25 cellular contexts compared by ENCODE assay signal in genomic region chr20:46758929-46759669, GRCh38. TPM values are rescaled to one million over a fixed set of nuclear protein-coding genes. Genes with fewer than 3 reads are reported as not detected.
"Had no signal": no experiment of that assay in that cellular context is flagged by ENCODE, and none has a peak within 500 bp of the region (broad histone marks: within the 10 kb centered on the region; RNA-seq: fewer than 3 reads in every experiment).

No MANE protein-coding gene starts in this region.

- H3K27ac Mint-ChIP-seq: activated B cell treated with CpG ODN at 0.5 μM for 24 hours; activated CD4-positive, alpha-beta T cell treated with anti-CD3 and anti-CD28 coated beads for 36 hours; activated naive CD4-positive, alpha-beta T cell treated with anti-CD3 and anti-CD28 coated beads, Interleukin-2, amount 50 U/mL, for 72 hours; activated T-cell treated with anti-CD3 and anti-CD28 coated beads, Interleukin-2, amount 50 U/mL, for 24 hours; activated T-helper 17 cell treated with anti-CD3 and anti-CD28 coated beads, Interleukin-2, amount 50 U/mL, for 72 hours; effector memory CD8-positive, alpha-beta T cell; naive thymus-derived CD4-positive, alpha-beta T cell; neural progenitor cell had no signal

- H3K4me2 ChIP-seq: neural progenitor cell had no signal

- H3K4me3 ChIP-seq: esophagus muscularis mucosa, gastrocnemius medialis, left lung, neural progenitor cell, spleen, testis had no signal

- H3K27ac ChIP-seq: brain microvascular endothelial cell, esophagus muscularis mucosa, gastrocnemius medialis, left lung, neural progenitor cell, spleen, testis had no signal

- DNase-seq: activated B cell treated with CpG ODN at 0.5 μM for 24 hours; activated CD4-positive, alpha-beta T cell treated with anti-CD3 and anti-CD28 coated beads for 36 hours; activated CD4-positive, alpha-beta T cell treated with anti-CD3 and anti-CD28 coated beads, Interleukin-2, amount 50 U/mL, for 4 hours; activated CD8-positive, alpha-beta memory T cell treated with anti-CD3 and anti-CD28 coated beads for 24 hours; activated CD8-positive, alpha-beta memory T cell treated with anti-CD3 and anti-CD28 coated beads, Interleukin-2, amount 50 U/mL, for 4 hours; activated T-cell treated with anti-CD3 and anti-CD28 coated beads, Interleukin-2, amount 50 U/mL, for 24 hours; aorta; brain microvascular endothelial cell; central memory CD4-positive, alpha-beta T cell; effector memory CD8-positive, alpha-beta T cell; gastrocnemius medialis; hippocampal formation; kidney glomerular epithelial cell; left lung; naive thymus-derived CD4-positive, alpha-beta T cell; retina; spleen; stimulated activated CD4-positive, alpha-beta T cell treated with anti-CD3 and anti-CD28 coated beads, Interleukin-4, amount 100 ng/mL, for 1 hour; stimulated activated naive CD4-positive, alpha-beta T cell; T1000; testis had no signal

- H3K4me1 Mint-ChIP-seq: activated CD4-positive, alpha-beta T cell treated with anti-CD3 and anti-CD28 coated beads for 36 hours; activated T-helper 17 cell treated with anti-CD3 and anti-CD28 coated beads, Interleukin-2, amount 50 U/mL, for 72 hours had no signal

- H3K36me3 ChIP-seq: brain microvascular endothelial cell, esophagus muscularis mucosa, gastrocnemius medialis, left lung, neural progenitor cell, spleen had no signal

- H3K4me1 ChIP-seq: gastrocnemius medialis, left lung, testis had no signal

- ATAC-seq: activated CD4-positive, alpha-beta T cell treated with anti-CD3 and anti-CD28 coated beads for 36 hours; activated T-helper 17 cell treated with anti-CD3 and anti-CD28 coated beads, Interleukin-2, amount 50 U/mL, for 72 hours; effector memory CD8-positive, alpha-beta T cell; gastrocnemius medialis; left lung; naive thymus-derived CD4-positive, alpha-beta T cell had no signal

- H3K9ac ChIP-seq: neural progenitor cell had no signal

- H3K9me3 ChIP-seq: esophagus muscularis mucosa, gastrocnemius medialis, left lung, spleen, testis had no signal

- H3K9me3 Mint-ChIP-seq: activated B cell treated with CpG ODN at 0.5 μM for 24 hours; activated naive CD4-positive, alpha-beta T cell treated with anti-CD3 and anti-CD28 coated beads, Interleukin-2, amount 50 U/mL, for 72 hours; activated T-cell treated with anti-CD3 and anti-CD28 coated beads, Interleukin-2, amount 50 U/mL, for 24 hours; activated T-helper 17 cell treated with anti-CD3 and anti-CD28 coated beads, Interleukin-2, amount 50 U/mL, for 72 hours; effector memory CD8-positive, alpha-beta T cell; neural progenitor cell had no signal

- H3K27me3 ChIP-seq: brain microvascular endothelial cell, gastrocnemius medialis, neural progenitor cell, testis had no signal

- H3K36me3 Mint-ChIP-seq: activated naive CD4-positive, alpha-beta T cell treated with anti-CD3 and anti-CD28 coated beads, Interleukin-2, amount 50 U/mL, for 72 hours; naive thymus-derived CD4-positive, alpha-beta T cell; neural progenitor cell had no signal

- H3K4me3 Mint-ChIP-seq: activated B cell treated with CpG ODN at 0.5 μM for 24 hours; activated CD4-positive, alpha-beta T cell treated with anti-CD3 and anti-CD28 coated beads for 36 hours; activated T-cell treated with anti-CD3 and anti-CD28 coated beads, Interleukin-2, amount 50 U/mL, for 24 hours; activated T-helper 17 cell treated with anti-CD3 and anti-CD28 coated beads, Interleukin-2, amount 50 U/mL, for 72 hours; effector memory CD8-positive, alpha-beta T cell; naive thymus-derived CD4-positive, alpha-beta T cell; neural progenitor cell had no signal

RNA-seq across cellular contexts. Expression of gene SLC2A10, which starts 49.6 kb away (rescaled TPM):
- total RNA-seq: activated B cell treated with CpG ODN at 0.5 μM for 24 hours; activated CD4-positive, alpha-beta T cell treated with anti-CD3 and anti-CD28 coated beads for 36 hours; activated T-helper 17 cell treated with anti-CD3 and anti-CD28 coated beads, Interleukin-2, amount 50 U/mL, for 72 hours had no signal
- polyA plus RNA-seq: naive thymus-derived CD4-positive, alpha-beta T cell had no signal
